Comparison of ENCODE assay signal across 7 cellular contexts in genomic region chr19:9791552-9792181, GRCh38. TPM values are rescaled to one million over a fixed set of nuclear protein-coding genes. Genes with fewer than 3 reads are reported as not detected.
DNase-seq lines count a peak whose midpoint lies in the region; ATAC-seq and TF ChIP-seq lines count a peak whose summit lies in the region.

No MANE protein-coding gene starts in this region.

- H3K9me3 Mint-ChIP-seq in naive thymus-derived CD8-positive, alpha-beta T cell = peaks cover 0 to 6% (median 0%) of the 10 kb centered on the region in 9 donors

- H3K4me3 Mint-ChIP-seq in naive thymus-derived CD8-positive, alpha-beta T cell = peak overlapping the region; percentile 86 to 97 (median 90)

- CTCF ChIA-PET in RWPE1 (lab: Yijun Ruan, JAX) = no interaction called here

- peak; percentile 47 for ATAC-seq in GM18868 (IDR thresholded peaks at IDR 0.05; ENCODE audit: unreplicated experiment)
- ATAC-seq in naive thymus-derived CD8-positive, alpha-beta T cell = peak; percentile 47 to 56

- H3K27ac ChIP-seq in RWPE1 = peak overlapping the region; percentile 80

- H3K4me1 Mint-ChIP-seq in naive thymus-derived CD8-positive, alpha-beta T cell = peaks cover 11 to 43% (median 30%) of the 10 kb centered on the region in 4 donors

- peak overlapping the region; percentile 74 to 99 (median 96) for H3K27ac Mint-ChIP-seq in naive thymus-derived CD8-positive, alpha-beta T cell

- POLR2A ChIA-PET in RWPE1 (lab: Yijun Ruan, JAX; ENCODE audit: low non-redundant PET) = no interaction called here
- POLR2A ChIA-PET in naive thymus-derived CD8-positive, alpha-beta T cell (lab: Charles Lee) = interaction anchor here (0.7 to 1.6 kb wide), 2 partner anchors 23 to 170 kb away, joined by 3 to 6 read pairs; partner anchors contain the start of genes ZNF561 and ZNF846

- TF ChIP-seq CTCF in RWPE1 (conservative IDR thresholded peaks at IDR 0.05; ENCODE audit: low read depth) = no peak
- no peak for TF ChIP-seq CTCF in fibroblast of pulmonary artery (IDR thresholded peaks at IDR 0.05; ENCODE audit: low read length, missing control alignments)

- H3K36me3 Mint-ChIP-seq in naive thymus-derived CD8-positive, alpha-beta T cell = no peaks in the 10 kb centered on the region

- peak; percentile 31 for DNase-seq in KG1 (lab: John Stamatoyannopoulos, UW)
- peak; percentile 94 for DNase-seq in RWPE1 (ENCODE audit: low spot score)
- DNase-seq in activated effector memory CD4-positive, alpha-beta T cell treated with Interleukin-2 at 50 U/mL for 16 hours = peak; percentile 85
- peak; percentile 98 for DNase-seq in fibroblast of pulmonary artery (ENCODE audit: low read depth)
- peak; percentile 83 to 99 (median 93) for DNase-seq in naive thymus-derived CD8-positive, alpha-beta T cell
- DNase-seq in stimulated activated CD8-positive, alpha-beta memory T cell treated with anti-CD3 and anti-CD28 coated beads, Interleukin-7, amount 100 ng/mL, for 48 hours (ENCODE audit: extremely low read depth in 1 of 2, low read depth in 1 of 2) = peak; percentile 70 to 91

- H3K4me3 ChIP-seq in fibroblast of pulmonary artery (replicated peaks; ENCODE audit: low read depth, low read length) = peak overlapping the region; percentile 84

- H3K27me3 Mint-ChIP-seq in naive thymus-derived CD8-positive, alpha-beta T cell = no peaks in the 10 kb centered on the region

RNA-seq across cellular contexts. Expression of gene ZNF846, which starts 23.1 kb away (rescaled TPM):
- total RNA-seq in naive thymus-derived CD8-positive, alpha-beta T cell = 10 to 100 TPM; 29.5 to 34.0 TPM
- 10 to 100 TPM in 1 of 3 donors, 1 to 10 TPM in 2; 6.0 to 10.6 (median 9.5) TPM for polyA plus RNA-seq in naive thymus-derived CD8-positive, alpha-beta T cell

RNA-seq across cellular contexts. Expression of gene FBXL12, which starts 27.2 kb away (rescaled TPM):
- 10 to 100 TPM; 38.0 to 42.1 TPM for total RNA-seq in naive thymus-derived CD8-positive, alpha-beta T cell
- 10 to 100 TPM in 1 of 3 donors, 1 to 10 TPM in 2; 8.3 to 15.6 (median 8.5) TPM for polyA plus RNA-seq in naive thymus-derived CD8-positive, alpha-beta T cell

RNA-seq across cellular contexts. Expression of gene UBL5, which starts 36.1 kb away (rescaled TPM):
- total RNA-seq in naive thymus-derived CD8-positive, alpha-beta T cell = 100 to 1,000 TPM; 222 to 232 TPM
- 100 to 1,000 TPM; 694 to 819 (median 701) TPM for polyA plus RNA-seq in naive thymus-derived CD8-positive, alpha-beta T cell

RNA-seq across cellular contexts. Expression of gene PIN1, which starts 43.5 kb away (rescaled TPM):
- 10 to 100 TPM; 63.3 to 65.6 TPM for total RNA-seq in naive thymus-derived CD8-positive, alpha-beta T cell
- 100 to 1,000 TPM in 1 of 3 donors, 10 to 100 TPM in 2; 85.3 to 126 (median 95.8) TPM for polyA plus RNA-seq in naive thymus-derived CD8-positive, alpha-beta T cell

Comparison
In these comparisons a context has a peak if more than half of its experiments do, and no peak if none do; other contexts are left out.
1. Peak in every context shown above with its lines: DNase-seq, ATAC-seq, H3K4me3 ChIP-seq and H3K27ac ChIP-seq.
2. DNase-seq: peak in every context shown above with its lines; median percentile 98 in fibroblast of pulmonary artery; 94 in RWPE1; 93 in naive thymus-derived CD8-positive, alpha-beta T cell; 85 in activated effector memory CD4-positive, alpha-beta T cell treated with Interleukin-2 at 50 U/mL for 16 hours; 80 in stimulated activated CD8-positive, alpha-beta memory T cell treated with anti-CD3 and anti-CD28 coated beads, Interleukin-7, amount 100 ng/mL, for 48 hours; 31 in KG1.